11 cellular contexts compared by ENCODE assay signal in genomic region chr3:51559266-51559907, GRCh38. TPM values are rescaled to one million over a fixed set of nuclear protein-coding genes. Genes with fewer than 3 reads are reported as not detected.
A peak's percentile ranks its signal among the peaks of the same experiment; 100 is the strongest.
DNase-seq lines count a peak whose midpoint lies in the region; ATAC-seq and TF ChIP-seq lines count a peak whose summit lies in the region.
"Had no signal": no experiment of that assay in that cellular context is flagged by ENCODE, and none has a peak within 500 bp of the region (broad histone marks: within the 10 kb centered on the region; RNA-seq: fewer than 3 reads in every experiment).

No MANE protein-coding gene starts in this region.

- TF ChIP-seq CTCF in mesothelial cell of epicardium (IDR thresholded peaks at IDR 0.05; ENCODE audit: unreplicated experiment) (no peak), natural killer cell (IDR thresholded peaks at IDR 0.05) (no peak), Calu3 (IDR thresholded peaks at IDR 0.05; ENCODE audit: unreplicated experiment) (no peak)

- CTCF ChIA-PET in Calu3 (lab: Charles Lee), result no interaction called here

- intact Hi-C loops in natural killer cell (cut with micrococcal nuclease), result no loop called here
- intact Hi-C loops in Calu3 (cut with micrococcal nuclease; ENCODE audit: unreplicated experiment), result no loop called here

- no peak overlapping the region for H3K4me3 Mint-ChIP-seq in mesothelial cell of epicardium
- no peak overlapping the region for H3K4me3 Mint-ChIP-seq in natural killer cell
- H3K4me3 Mint-ChIP-seq in Calu3 (ENCODE audit: low read depth, unreplicated experiment), result no peak overlapping the region

- ATAC-seq in natural killer cell, result no peak

- no peaks in the 10 kb centered on the region for H3K36me3 Mint-ChIP-seq in mesothelial cell of epicardium
- no peaks in the 10 kb centered on the region for H3K36me3 Mint-ChIP-seq in natural killer cell
- H3K36me3 Mint-ChIP-seq in Calu3 (ENCODE audit: insufficient read depth, unreplicated experiment), result no peaks in the 10 kb centered on the region

- H3K9me3 Mint-ChIP-seq in mesothelial cell of epicardium (no peaks in the 10 kb centered on the region), natural killer cell (no peaks in the 10 kb centered on the region), Calu3 (ENCODE audit: low read depth, unreplicated experiment) (no peaks in the 10 kb centered on the region)

- H3K4me1 Mint-ChIP-seq in mesothelial cell of epicardium (peaks cover 10% of the 10 kb centered on the region), natural killer cell (peaks cover 15 to 33% of the 10 kb centered on the region in 2 donors), Calu3 (ENCODE audit: low read depth, unreplicated experiment) (no peaks in the 10 kb centered on the region)

- H3K27me3 Mint-ChIP-seq in mesothelial cell of epicardium (ENCODE audit: low read depth) (no peaks in the 10 kb centered on the region), natural killer cell (ENCODE audit: low read depth in 2 of 2) (no peaks in the 10 kb centered on the region), Calu3 (ENCODE audit: unreplicated experiment) (no peaks in the 10 kb centered on the region)

- H3K27ac ChIP-seq in cingulate gyrus (ENCODE audit: low read depth, low read length), result peak overlapping the region; percentile 60

- no TSS peak for BruUV-seq in Calu3 (replicated peaks; lab: Mats Ljungman, UMichigan)

- H3K27ac Mint-ChIP-seq in mesothelial cell of epicardium (peak overlapping the region; percentile 64), natural killer cell (peak overlapping the region in 1 of 2 donors; percentile 17), Calu3 (ENCODE audit: unreplicated experiment) (no peak overlapping the region)

- peak; percentile 80 for DNase-seq in EH (ENCODE audit: low read depth)
- DNase-seq in NCI-H2171 (lab: John Stamatoyannopoulos, UW), result peak; percentile 46
- DNase-seq in mesothelial cell of epicardium (ENCODE audit: low spot score in 2 of 2, unreplicated experiment in 2 of 2), result no peak
- DNase-seq in natural killer cell, result no peak
- DNase-seq in NAMALWA (ENCODE audit: low spot score), result no peak
- no peak for DNase-seq in stimulated activated naive CD4-positive, alpha-beta T cell treated with Interleukin-2 at 50 U/mL for 16 hours (lab: John Stamatoyannopoulos, UW)
- no peak for DNase-seq in Calu3
- DNase-seq: DND-41, NCI-H510A, T-helper 1 cell had no signal

RNA-seq across cellular contexts. Expression of gene RAD54L2, which starts 20.9 kb away (rescaled TPM):
- total RNA-seq in mesothelial cell of epicardium, result 41.7 to 43.8 TPM (median 42.8 TPM) in 3 replicates
- 10 to 100 TPM; 49.7 to 59.1 (median 57.9) TPM for total RNA-seq in natural killer cell
- 22.9 and 23.6 TPM in 2 replicates for total RNA-seq in Calu3 (2022)

RNA-seq across cellular contexts. Expression of gene DCAF1, which starts 59.6 kb away (rescaled TPM):
- total RNA-seq in mesothelial cell of epicardium (20.0 to 21.1 TPM (median 20.8 TPM) in 3 replicates), natural killer cell (10 to 100 TPM; 21.8 to 26.9 (median 23.4) TPM), Calu3 (2022) (24.8 and 26.9 TPM in 2 replicates)

Comparison
In these comparisons a context has a peak if more than half of its experiments do, and no peak if none do; other contexts are left out.
1. DNase-seq: peak in EH (single experiment) and NCI-H2171 (single experiment); none in mesothelial cell of epicardium (0 of 2), natural killer cell (single experiment), NAMALWA (single experiment), stimulated activated naive CD4-positive, alpha-beta T cell treated with Interleukin-2 at 50 U/mL for 16 hours (single experiment) and Calu3 (single experiment).